In the genomic region with DNA sequence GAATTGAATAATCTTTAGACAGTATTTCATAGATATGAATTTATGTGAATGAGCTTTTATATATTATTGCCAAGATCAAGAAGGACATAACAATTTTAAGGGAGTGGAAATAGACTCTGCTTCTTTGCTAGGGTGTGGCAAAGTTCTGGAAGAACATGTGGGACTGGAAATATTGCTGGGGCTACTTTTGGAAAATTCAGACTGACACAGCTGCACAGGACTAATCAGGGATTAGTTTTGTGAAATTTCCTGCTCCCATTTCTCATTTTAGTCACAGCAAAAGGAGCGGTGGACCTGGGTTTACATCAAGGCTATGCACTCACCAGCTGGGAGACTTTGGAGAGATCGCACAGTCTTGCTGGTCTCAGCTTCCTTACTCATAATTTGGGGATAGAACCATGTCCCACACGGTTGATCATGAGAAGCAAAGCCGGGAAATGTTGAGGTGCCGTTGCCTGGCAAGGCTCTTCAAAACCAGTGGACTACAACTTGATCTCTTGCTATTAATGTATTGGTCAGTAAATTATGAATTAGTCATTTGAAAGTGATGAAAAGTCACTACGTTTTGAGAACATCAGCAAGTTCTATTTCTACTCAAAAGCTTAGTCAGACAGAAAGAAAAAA, we compare ENCODE assay signal across 17 cellular contexts. TPM values are rescaled to one million over a fixed set of nuclear protein-coding genes. Genes with fewer than 3 reads are reported as not detected.
DNase-seq lines count a peak whose midpoint lies in the region; ATAC-seq and TF ChIP-seq lines count a peak whose summit lies in the region.
"Had no signal": no experiment of that assay in that cellular context is flagged by ENCODE, and none has a peak within 500 bp of the region (broad histone marks: within the 10 kb centered on the region; RNA-seq: fewer than 3 reads in every experiment).

No MANE protein-coding gene starts in this region.

- H3K4me1 ChIP-seq in SK-N-SH (ENCODE audit: control insufficient read depth in 1 of 2, insufficient read depth in 2 of 2, low read depth in 1 of 2, low read length in 1 of 2) (peaks cover 7 to 13% of the 10 kb centered on the region in 2 experiments), skeletal muscle tissue (ENCODE audit: control insufficient read depth in 3 of 3, insufficient read depth in 3 of 3, low read length in 3 of 3) (peaks cover 19 to 23% (median 20%) of the 10 kb centered on the region in 3 donors)

- 51% methylated on average over 6 of the region's 6 CpGs for WGBS in SK-N-SH (ENCODE audit: low lambda C conversion rate)

- CTCF ChIA-PET in SK-N-SH (lab: Yijun Ruan, JAX) = no interaction called here

- ATAC-seq in SK-N-SH treated with all-trans-retinoic acid at 6 μM for 48 hours = no peak
- ATAC-seq in GM21381 (IDR thresholded peaks at IDR 0.05; ENCODE audit: unreplicated experiment) = no peak
- ATAC-seq: upper lobe of right lung had no signal

- no peaks in the 10 kb centered on the region for H4K20me1 ChIP-seq in SK-N-SH (ENCODE audit: insufficient read depth)

- H3K9me2 ChIP-seq in SK-N-SH = no peaks in the 10 kb centered on the region

- DNase-seq in SK-N-SH (no peak), fibroblast of peridontal ligament (ENCODE audit: extremely low read depth) (peak; percentile 3), ureter (ENCODE audit: low spot score) (no peak), HT-29 (ENCODE audit: low spot score) (no peak)
- DNase-seq: activated CD4-positive, alpha-beta T cell treated with anti-CD3 and anti-CD28 coated beads for 4 hours; CD4-positive, CD25-positive, alpha-beta regulatory T cell; immature natural killer cell; NCI-H2029 treated with DMSO at 0.1 percent for 48 hours; NCI-H774; ovary; upper lobe of right lung had no signal

- H3K9ac ChIP-seq in SK-N-SH (no peak overlapping the region), skeletal muscle tissue (ENCODE audit: low read depth in 1 of 3, low read length in 3 of 3) (no peak overlapping the region)

- no peaks in the 10 kb centered on the region for H3K27me3 ChIP-seq in SK-N-SH (ENCODE audit: insufficient read depth)
- no peaks in the 10 kb centered on the region for H3K27me3 ChIP-seq in skeletal muscle tissue (ENCODE audit: control insufficient read depth in 3 of 3, insufficient read depth in 3 of 3, low read length in 3 of 3)
- H3K27me3 ChIP-seq: ovary, upper lobe of right lung had no signal

- H3K36me3 ChIP-seq in SK-N-SH (replicated peaks in 1 of 2; ENCODE audit: control insufficient read depth in 1 of 2, insufficient read depth in 2 of 2, low read length in 1 of 2) = no peaks in the 10 kb centered on the region
- H3K36me3 ChIP-seq in skeletal muscle tissue (ENCODE audit: control insufficient read depth in 3 of 3, insufficient read depth in 3 of 3, low read length in 3 of 3) = no peaks in the 10 kb centered on the region
- H3K36me3 ChIP-seq: ovary, upper lobe of right lung had no signal

- no peak for TF ChIP-seq EP300 in SK-N-SH (IDR thresholded peaks at IDR 0.05; ENCODE audit: borderline replicate concordance in 1 of 2, low read depth in 1 of 2, low read length in 1 of 2)

- peaks cover 11% of the 10 kb centered on the region for H3F3A ChIP-seq in SK-N-SH (replicated peaks; ENCODE audit: insufficient read depth)

- POLR2A ChIA-PET in SK-N-SH (lab: Yijun Ruan, JAX) = no interaction called here

- H3K27ac ChIP-seq in SK-N-SH (ENCODE audit: low read depth in 2 of 2, low read length in 1 of 2) = peak overlapping the region in 1 of 2 experiments; percentile 97; a peak in 1 of 4 replicates
- peak overlapping the region; percentile 96 for H3K27ac ChIP-seq in VCaP
- peak overlapping the region; percentile 97 for H3K27ac ChIP-seq in skeletal muscle tissue (ENCODE audit: low read depth, low read length)
- H3K27ac ChIP-seq: 22Rv1 had no signal

- H3K79me2 ChIP-seq in SK-N-SH (ENCODE audit: insufficient read depth) = no peaks in the 10 kb centered on the region

- peak overlapping the region; percentile 43 for H2AFZ ChIP-seq in SK-N-SH (ENCODE audit: low read depth)

- H3K4me2 ChIP-seq in SK-N-SH = no peak overlapping the region

- H3K9me3 ChIP-seq in SK-N-SH (no peaks in the 10 kb centered on the region), skeletal muscle tissue (ENCODE audit: control insufficient read depth in 3 of 3, low read length in 3 of 3) (no peaks in the 10 kb centered on the region)
- H3K9me3 ChIP-seq: ovary, upper lobe of right lung had no signal

- H3K4me3 ChIP-seq in SK-N-SH (ENCODE audit: low read depth in 2 of 2, low read length in 1 of 2) = no peak overlapping the region
- H3K4me3 ChIP-seq in skeletal muscle tissue (ENCODE audit: low read length in 3 of 3) = no peak overlapping the region
- H3K4me3 ChIP-seq: ovary, upper lobe of right lung had no signal

- no peak for TF ChIP-seq CTCF in SK-N-SH (IDR thresholded peaks at IDR 0.05)
- no peak for TF ChIP-seq CTCF in VCaP (conservative IDR thresholded peaks at IDR 0.05)

- no peak for TF ChIP-seq RAD21 in SK-N-SH (IDR thresholded peaks at IDR 0.05; ENCODE audit: low read length)

TF ChIP-seq in SK-N-SH, 30 proteins besides CTCF, POLR2A, EP300 and RAD21 (continues in another document):
- TF ChIP-seq MEF2A (IDR thresholded peaks at IDR 0.05; ENCODE audit: borderline replicate concordance, low read depth) (no peak), NFIC (IDR thresholded peaks at IDR 0.05; ENCODE audit: borderline replicate concordance) (no peak), FOXM1 (IDR thresholded peaks at IDR 0.05; ENCODE audit: low read depth) (no peak), RCOR1 (IDR thresholded peaks at IDR 0.05; ENCODE audit: low read length) (no peak), GABPA (IDR thresholded peaks at IDR 0.05; ENCODE audit: low read depth) (no peak)
- TF ChIP-seq, protein P1, sequence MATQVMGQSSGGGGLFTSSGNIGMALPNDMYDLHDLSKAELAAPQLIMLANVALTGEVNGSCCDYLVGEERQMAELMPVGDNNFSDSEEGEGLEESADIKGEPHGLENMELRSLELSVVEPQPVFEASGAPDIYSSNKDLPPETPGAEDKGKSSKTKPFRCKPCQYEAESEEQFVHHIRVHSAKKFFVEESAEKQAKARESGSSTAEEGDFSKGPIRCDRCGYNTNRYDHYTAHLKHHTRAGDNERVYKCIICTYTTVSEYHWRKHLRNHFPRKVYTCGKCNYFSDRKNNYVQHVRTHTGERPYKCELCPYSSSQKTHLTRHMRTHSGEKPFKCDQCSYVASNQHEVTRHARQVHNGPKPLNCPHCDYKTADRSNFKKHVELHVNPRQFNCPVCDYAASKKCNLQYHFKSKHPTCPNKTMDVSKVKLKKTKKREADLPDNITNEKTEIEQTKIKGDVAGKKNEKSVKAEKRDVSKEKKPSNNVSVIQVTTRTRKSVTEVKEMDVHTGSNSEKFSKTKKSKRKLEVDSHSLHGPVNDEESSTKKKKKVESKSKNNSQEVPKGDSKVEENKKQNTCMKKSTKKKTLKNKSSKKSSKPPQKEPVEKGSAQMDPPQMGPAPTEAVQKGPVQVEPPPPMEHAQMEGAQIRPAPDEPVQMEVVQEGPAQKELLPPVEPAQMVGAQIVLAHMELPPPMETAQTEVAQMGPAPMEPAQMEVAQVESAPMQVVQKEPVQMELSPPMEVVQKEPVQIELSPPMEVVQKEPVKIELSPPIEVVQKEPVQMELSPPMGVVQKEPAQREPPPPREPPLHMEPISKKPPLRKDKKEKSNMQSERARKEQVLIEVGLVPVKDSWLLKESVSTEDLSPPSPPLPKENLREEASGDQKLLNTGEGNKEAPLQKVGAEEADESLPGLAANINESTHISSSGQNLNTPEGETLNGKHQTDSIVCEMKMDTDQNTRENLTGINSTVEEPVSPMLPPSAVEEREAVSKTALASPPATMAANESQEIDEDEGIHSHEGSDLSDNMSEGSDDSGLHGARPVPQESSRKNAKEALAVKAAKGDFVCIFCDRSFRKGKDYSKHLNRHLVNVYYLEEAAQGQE (IDR thresholded peaks at IDR 0.05; ENCODE audit: low read depth, low read length) = no peak

TF ChIP-seq in SK-N-SH treated with all-trans-retinoic acid at 6 μM for 48 hours, 23 proteins besides CTCF, POLR2A, EP300 and RAD21 (continues in another document):
- TF ChIP-seq, protein P2, sequence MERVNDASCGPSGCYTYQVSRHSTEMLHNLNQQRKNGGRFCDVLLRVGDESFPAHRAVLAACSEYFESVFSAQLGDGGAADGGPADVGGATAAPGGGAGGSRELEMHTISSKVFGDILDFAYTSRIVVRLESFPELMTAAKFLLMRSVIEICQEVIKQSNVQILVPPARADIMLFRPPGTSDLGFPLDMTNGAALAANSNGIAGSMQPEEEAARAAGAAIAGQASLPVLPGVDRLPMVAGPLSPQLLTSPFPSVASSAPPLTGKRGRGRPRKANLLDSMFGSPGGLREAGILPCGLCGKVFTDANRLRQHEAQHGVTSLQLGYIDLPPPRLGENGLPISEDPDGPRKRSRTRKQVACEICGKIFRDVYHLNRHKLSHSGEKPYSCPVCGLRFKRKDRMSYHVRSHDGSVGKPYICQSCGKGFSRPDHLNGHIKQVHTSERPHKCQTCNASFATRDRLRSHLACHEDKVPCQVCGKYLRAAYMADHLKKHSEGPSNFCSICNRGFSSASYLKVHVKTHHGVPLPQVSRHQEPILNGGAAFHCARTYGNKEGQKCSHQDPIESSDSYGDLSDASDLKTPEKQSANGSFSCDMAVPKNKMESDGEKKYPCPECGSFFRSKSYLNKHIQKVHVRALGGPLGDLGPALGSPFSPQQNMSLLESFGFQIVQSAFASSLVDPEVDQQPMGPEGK (CRISPR knock-in tag; IDR thresholded peaks at IDR 0.05; ENCODE audit: borderline replicate concordance) = no peak
- TF ChIP-seq ZFP30 (CRISPR knock-in tag; IDR thresholded peaks at IDR 0.05) = no peak
- no peak for TF ChIP-seq ZNF8 (CRISPR knock-in tag; IDR thresholded peaks at IDR 0.05)
- TF ChIP-seq, protein P3, sequence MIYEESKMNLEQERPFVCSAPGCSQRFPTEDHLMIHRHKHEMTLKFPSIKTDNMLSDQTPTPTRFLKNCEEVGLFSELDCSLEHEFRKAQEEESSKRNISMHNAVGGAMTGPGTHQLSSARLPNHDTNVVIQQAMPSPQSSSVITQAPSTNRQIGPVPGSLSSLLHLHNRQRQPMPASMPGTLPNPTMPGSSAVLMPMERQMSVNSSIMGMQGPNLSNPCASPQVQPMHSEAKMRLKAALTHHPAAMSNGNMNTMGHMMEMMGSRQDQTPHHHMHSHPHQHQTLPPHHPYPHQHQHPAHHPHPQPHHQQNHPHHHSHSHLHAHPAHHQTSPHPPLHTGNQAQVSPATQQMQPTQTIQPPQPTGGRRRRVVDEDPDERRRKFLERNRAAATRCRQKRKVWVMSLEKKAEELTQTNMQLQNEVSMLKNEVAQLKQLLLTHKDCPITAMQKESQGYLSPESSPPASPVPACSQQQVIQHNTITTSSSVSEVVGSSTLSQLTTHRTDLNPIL (CRISPR knock-in tag; IDR thresholded peaks at IDR 0.05; ENCODE audit: low read depth) = no peak

RNA-seq across cellular contexts. Expression of a gene that starts 42.4 kb away (rescaled TPM):
- 0.05 TPM in 1 of 2 replicates, not detected in the other for polyA plus RNA-seq in SK-N-SH (2012; rRNA removed)
- 0.03 TPM in 1 of 2 replicates, not detected in the other for polyA plus RNA-seq in SK-N-SH (2012; cell fraction: cytosol; rRNA removed)
- polyA plus RNA-seq in SK-N-SH (2012; cell fraction: nucleus; rRNA removed) = 0.07 and 0.19 TPM in 2 replicates
- total RNA-seq in skeletal muscle tissue (not detected), ureter (5.2 TPM)
- total RNA-seq in HT-29 (2014; rRNA removed; shearing (Covaris generic)) = 2.4 and 3.8 TPM in 2 replicates
- total RNA-seq: CD4-positive, CD25-positive, alpha-beta regulatory T cell; Daoy had no signal
- polyA plus RNA-seq: CD4-positive, CD25-positive, alpha-beta regulatory T cell; immature natural killer cell had no signal
